ENCODE assay signal across 1 cellular context in genomic region chr4:140641789-140642439, GRCh38.
A peak's percentile ranks its signal among the peaks of the same experiment; 100 is the strongest.
TF ChIP-seq lines count a peak whose summit lies in the region.

No MANE protein-coding gene starts in this region.

TF ChIP-seq in HepG2, 621 proteins besides CTCF, POLR2A, EP300 and RAD21 (continued from another document and continues in another):
- no peak for TF ChIP-seq DMAP1 (CRISPR knock-in tag; IDR thresholded peaks at IDR 0.05)
- no peak for TF ChIP-seq EED (CRISPR knock-in tag; IDR thresholded peaks at IDR 0.05)
- TF ChIP-seq ZNF841 (CRISPR knock-in tag; IDR thresholded peaks at IDR 0.05; ENCODE audit: borderline replicate concordance) = no peak
- TF ChIP-seq ZNF430 (CRISPR knock-in tag; IDR thresholded peaks at IDR 0.05) = peak; percentile 71; the same call in 1 of the 2 replicates
- TF ChIP-seq ZBED4 (CRISPR knock-in tag; IDR thresholded peaks at IDR 0.05; ENCODE audit: borderline replicate concordance) = no peak
- TF ChIP-seq HNF4G (IDR thresholded peaks at IDR 0.05; ENCODE audit: borderline replicate concordance, low read depth, low read length) = peak; percentile 3; the same call in 1 of the 2 replicates
- TF ChIP-seq HNF4G (CRISPR knock-in tag; IDR thresholded peaks at IDR 0.05; ENCODE audit: borderline replicate concordance, low read depth) = no peak
- peak; percentile 28; the same call in 1 of the 2 replicates for TF ChIP-seq ZNF574 (CRISPR knock-in tag; IDR thresholded peaks at IDR 0.05)
- TF ChIP-seq ZSCAN5A (CRISPR knock-in tag; IDR thresholded peaks at IDR 0.05; ENCODE audit: borderline replicate concordance) = 0 out of 2 replicates have a peak, but pooled peaks have one; percentile 18
- peak; percentile 66 for TF ChIP-seq PRPF4 (IDR thresholded peaks at IDR 0.05; ENCODE audit: low read depth, low read length, poor library complexity, severe bottlenecking)
- TF ChIP-seq MYPOP (CRISPR knock-in tag; IDR thresholded peaks at IDR 0.05) = no peak
- no peak for TF ChIP-seq ZNF570 (CRISPR knock-in tag; IDR thresholded peaks at IDR 0.05; ENCODE audit: borderline replicate concordance)
- 0 out of 2 replicates have a peak, but pooled peaks have one; percentile 6 for TF ChIP-seq NR2F2 (IDR thresholded peaks at IDR 0.05; ENCODE audit: borderline replicate concordance, low read depth)
- peak; percentile 17; the same call in 1 of the 2 replicates for TF ChIP-seq ARID4A (CRISPR knock-in tag; IDR thresholded peaks at IDR 0.05; ENCODE audit: borderline replicate concordance)
- TF ChIP-seq MAZ (IDR thresholded peaks at IDR 0.05; ENCODE audit: borderline replicate concordance, low read depth, low read length) = 0 out of 2 replicates have a peak, but pooled peaks have one; percentile 59
- TF ChIP-seq MAZ (CRISPR knock-in tag; IDR thresholded peaks at IDR 0.05; ENCODE audit: low read depth) = peak; percentile 40; the same call in 1 of the 2 replicates
- TF ChIP-seq ZBTB20 (CRISPR knock-in tag; IDR thresholded peaks at IDR 0.05; ENCODE audit: borderline replicate concordance, low read depth) = 0 out of 2 replicates have a peak, but pooled peaks have one; percentile 17
- TF ChIP-seq ZBTB25 (CRISPR knock-in tag; IDR thresholded peaks at IDR 0.05) = no peak
- TF ChIP-seq ZNF205 (CRISPR knock-in tag; IDR thresholded peaks at IDR 0.05) = no peak
- TF ChIP-seq FOXJ3 (CRISPR knock-in tag; IDR thresholded peaks at IDR 0.05; ENCODE audit: borderline replicate concordance) = peak; percentile 31; the same call in 1 of the 2 replicates
- no peak for TF ChIP-seq ZNF576 (CRISPR knock-in tag; IDR thresholded peaks at IDR 0.05)
- no peak for TF ChIP-seq ZKSCAN1 (IDR thresholded peaks at IDR 0.05; ENCODE audit: low read length)
- no peak for TF ChIP-seq AFF4 (CRISPR knock-in tag; IDR thresholded peaks at IDR 0.05)
- no peak for TF ChIP-seq TFDP2 (CRISPR knock-in tag; IDR thresholded peaks at IDR 0.05)
- TF ChIP-seq MXD1 (CRISPR knock-in tag; IDR thresholded peaks at IDR 0.05) = no peak
- no peak for TF ChIP-seq RELA (CRISPR knock-in tag; IDR thresholded peaks at IDR 0.05)
- TF ChIP-seq HDAC6 (IDR thresholded peaks at IDR 0.05; ENCODE audit: low read depth, low read length) = no peak
- no peak for TF ChIP-seq SRSF4 (IDR thresholded peaks at IDR 0.05; ENCODE audit: low read depth, low read length, poor library complexity, severe bottlenecking)
- TF ChIP-seq SMAD1 (CRISPR knock-in tag; IDR thresholded peaks at IDR 0.05; ENCODE audit: borderline replicate concordance, low read depth) = no peak
- TF ChIP-seq SETDB1 (CRISPR knock-in tag; IDR thresholded peaks at IDR 0.05; ENCODE audit: borderline replicate concordance) = no peak
- TF ChIP-seq ZBTB37 (CRISPR knock-in tag; IDR thresholded peaks at IDR 0.05) = peak; percentile 76; the same call in 1 of the 2 replicates
- no peak for TF ChIP-seq EEA1 (CRISPR knock-in tag; IDR thresholded peaks at IDR 0.05; ENCODE audit: borderline replicate concordance)
- no peak for TF ChIP-seq MIER2 (CRISPR knock-in tag; IDR thresholded peaks at IDR 0.05)
